ENCODE assay signal across 9 cellular contexts in the genomic region with DNA sequence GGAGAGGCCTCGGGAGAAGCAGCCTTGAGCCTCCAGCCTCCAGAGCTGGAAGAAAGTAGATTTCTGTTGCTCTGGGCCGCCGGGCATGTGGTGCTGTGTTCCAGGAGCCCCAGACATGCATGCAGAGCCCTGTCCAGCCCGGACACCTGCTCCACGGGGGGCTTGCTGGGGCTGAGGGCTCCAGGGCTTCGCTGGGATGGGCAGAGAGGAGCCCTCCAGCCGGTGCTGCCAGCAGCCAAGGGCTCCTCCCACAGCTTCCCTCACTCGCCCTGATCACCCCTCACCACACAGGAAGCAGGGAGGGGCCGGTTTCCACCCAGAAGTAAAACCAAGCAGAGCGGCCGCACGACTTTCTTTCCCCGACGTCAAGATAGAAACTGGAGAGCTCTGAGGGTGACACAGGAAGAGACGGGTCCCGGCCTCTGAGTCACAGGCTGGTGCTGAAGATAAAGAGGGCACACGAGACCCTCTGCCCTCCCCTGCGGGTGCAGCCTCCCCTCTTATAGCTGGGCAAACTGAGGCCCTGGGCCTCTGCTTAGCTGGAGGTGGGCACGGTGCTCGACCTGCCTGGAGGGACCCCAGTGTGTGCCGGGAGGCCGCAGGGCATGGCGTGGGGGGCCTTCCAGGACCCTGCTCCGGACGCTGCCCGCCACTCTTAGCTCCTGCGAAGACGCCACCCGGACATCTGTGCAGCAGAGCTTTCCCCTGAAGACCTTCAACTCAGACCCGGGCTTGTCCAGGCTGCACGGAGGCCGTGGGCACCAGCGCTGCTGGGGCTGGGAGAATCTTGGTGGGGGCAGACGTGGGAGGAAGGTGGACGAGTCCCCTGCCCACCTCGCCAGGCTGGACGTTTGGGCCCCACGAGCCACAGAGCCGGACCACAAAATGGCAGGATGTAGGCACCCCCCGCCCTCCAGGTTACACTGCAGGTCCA. TPM values are rescaled to one million over a fixed set of nuclear protein-coding genes. Genes with fewer than 3 reads are reported as not detected.
A peak's percentile ranks its signal among the peaks of the same experiment; 100 is the strongest.
DNase-seq lines count a peak whose midpoint lies in the region; ATAC-seq and TF ChIP-seq lines count a peak whose summit lies in the region.
"Had no signal": no experiment of that assay in that cellular context is flagged by ENCODE, and none has a peak within 500 bp of the region (broad histone marks: within the 10 kb centered on the region; RNA-seq: fewer than 3 reads in every experiment).

No MANE protein-coding gene starts in this region.

- H3K36me3 ChIP-seq in CD8-positive, alpha-beta T cell (ENCODE audit: insufficient read depth, low read length), result no peaks in the 10 kb centered on the region

- peaks cover 34% of the 10 kb centered on the region for H3K4me1 Mint-ChIP-seq in CD8-positive, alpha-beta T cell (ENCODE audit: low read depth)
- peaks cover 23% of the 10 kb centered on the region for H3K4me1 Mint-ChIP-seq in memory B cell

- POLR2A ChIA-PET in CD8-positive, alpha-beta T cell (lab: Charles Lee), result interaction anchor here (0.9 to 3.3 kb wide), 9 partner anchors 8 to 111 kb away, joined by 3 to 30 read pairs (median 5); partner anchors contain the start of genes COX19 and GET4

- no peaks in the 10 kb centered on the region for H3K27me3 ChIP-seq in CD8-positive, alpha-beta T cell (ENCODE audit: insufficient read depth, low read length)

- H3K9me3 Mint-ChIP-seq in CD8-positive, alpha-beta T cell, result no peaks in the 10 kb centered on the region
- H3K9me3 Mint-ChIP-seq in memory B cell, result no peaks in the 10 kb centered on the region

- H3K36me3 Mint-ChIP-seq in CD8-positive, alpha-beta T cell, result no peaks in the 10 kb centered on the region
- H3K36me3 Mint-ChIP-seq in memory B cell, result peaks cover 3% of the 10 kb centered on the region

- CTCF ChIA-PET in CD8-positive, alpha-beta T cell (lab: Charles Lee), result interaction anchor here (1.3 to 1.6 kb wide), 2 partner anchors 13 to 15 kb away, joined by 5 to 8 read pairs; no protein-coding TSS in a partner anchor

- TF ChIP-seq CTCF in CD8-positive, alpha-beta T cell (IDR thresholded peaks at IDR 0.05), result no peak

- H3K4me3 ChIP-seq in CD8-positive, alpha-beta T cell (ENCODE audit: low read depth, low read length), result peak overlapping the region; percentile 94

- H3K4me3 Mint-ChIP-seq in CD8-positive, alpha-beta T cell, result peak overlapping the region; percentile 86
- peak overlapping the region; percentile 85 for H3K4me3 Mint-ChIP-seq in memory B cell

- peak overlapping the region; percentile 83 for H3K27ac ChIP-seq in CD8-positive, alpha-beta T cell (ENCODE audit: low read depth, low read length)

- H3K4me1 ChIP-seq in CD8-positive, alpha-beta T cell (ENCODE audit: insufficient read depth, low read length), result peaks cover 50% of the 10 kb centered on the region

- no peaks in the 10 kb centered on the region for H3K27me3 Mint-ChIP-seq in CD8-positive, alpha-beta T cell (ENCODE audit: low read depth)
- H3K27me3 Mint-ChIP-seq in memory B cell, result peaks cover 5% of the 10 kb centered on the region

- ATAC-seq in CD8-positive, alpha-beta T cell, result peak; percentile 72
- ATAC-seq in GM19397 (IDR thresholded peaks at IDR 0.05; ENCODE audit: unreplicated experiment), result peak; percentile 73
- peak; percentile 73 for ATAC-seq in HG03521 (IDR thresholded peaks at IDR 0.05; ENCODE audit: unreplicated experiment)
- ATAC-seq in memory B cell (ENCODE audit: low read depth), result peak; percentile 91

- peak overlapping the region; percentile 95 for H3K27ac Mint-ChIP-seq in CD8-positive, alpha-beta T cell
- peak overlapping the region; percentile 77 for H3K27ac Mint-ChIP-seq in memory B cell

- H3K9me3 ChIP-seq in CD8-positive, alpha-beta T cell (ENCODE audit: low read length), result no peaks in the 10 kb centered on the region

- intact Hi-C loops in CD8-positive, alpha-beta T cell (cut with DNase I, micrococcal nuclease), result loop anchor here (1.0 to 5.0 kb wide), 8 partner anchors 15 to 215 kb away; partner anchors contain the start of genes GET4 (in 2 of the 2), ADAP1 (in 1 of the 2), COX19 (in 1 of the 2) and SUN1 (in 1 of the 2)

- DNase-seq in CD8-positive, alpha-beta T cell, result peak; percentile 82 to 97 (median 93)
- DNase-seq in T-helper 9 cell, result peak; percentile 86
- peak; percentile 49 for DNase-seq in astrocyte of the hippocampus (ENCODE audit: low read depth, low spot score)
- peak; percentile 64 to 70 for DNase-seq in memory B cell (ENCODE audit: low spot score in 2 of 2)
- peak; percentile 94 for DNase-seq in stimulated activated CD8-positive, alpha-beta memory T cell treated with anti-CD3 and anti-CD28 coated beads, Interleukin-4, amount 100 ng/mL, for 48 hours
- DNase-seq in SK-N-DZ (ENCODE audit: low spot score), result no peak

RNA-seq across cellular contexts. Expression of gene ADAP1, which starts 31.1 kb away (rescaled TPM):
- total RNA-seq in CD8-positive, alpha-beta T cell, result 10 to 100 TPM; 10.9 to 11.5 TPM
- 27.4 and 30.5 TPM in 2 replicates for polyA plus RNA-seq in SK-N-DZ (2014; cell fraction: cytosol; rRNA removed)
- polyA plus RNA-seq in SK-N-DZ (2014; cell fraction: nucleus; rRNA removed), result 28.2 and 35.6 TPM in 2 replicates

RNA-seq across cellular contexts. Expression of gene GET4, which starts 47.0 kb away (rescaled TPM):
- 10 to 100 TPM; 75.4 to 83.1 TPM for total RNA-seq in CD8-positive, alpha-beta T cell
- polyA plus RNA-seq in SK-N-DZ (2014; cell fraction: cytosol; rRNA removed), result 58.8 and 60.9 TPM in 2 replicates
- polyA plus RNA-seq in SK-N-DZ (2014; cell fraction: nucleus; rRNA removed), result 132 and 195 TPM in 2 replicates

RNA-seq across cellular contexts. Expression of gene COX19, which starts 52.0 kb away (rescaled TPM):
- 10 to 100 TPM; 40.3 to 42.4 TPM for total RNA-seq in CD8-positive, alpha-beta T cell
- polyA plus RNA-seq in SK-N-DZ (2014; cell fraction: cytosol; rRNA removed), result 9.5 and 12.6 TPM in 2 replicates
- polyA plus RNA-seq in SK-N-DZ (2014; cell fraction: nucleus; rRNA removed), result 6.4 and 9.1 TPM in 2 replicates

RNA-seq across cellular contexts. Expression of gene CYP2W1, which starts 59.6 kb away (rescaled TPM):
- total RNA-seq in CD8-positive, alpha-beta T cell, result not detected
- 1.7 and 2.9 TPM in 2 replicates for polyA plus RNA-seq in SK-N-DZ (2014; cell fraction: cytosol; rRNA removed)
- 2.0 and 4.2 TPM in 2 replicates for polyA plus RNA-seq in SK-N-DZ (2014; cell fraction: nucleus; rRNA removed)
- total RNA-seq: skeletal muscle tissue had no signal
